29 cellular contexts compared by ENCODE assay signal in genomic region chr14:42510071-42510470, GRCh38.
"Had no signal": no experiment of that assay in that cellular context is flagged by ENCODE, and none has a peak within 500 bp of the region (broad histone marks: within the 10 kb centered on the region; RNA-seq: fewer than 3 reads in every experiment).

No MANE protein-coding gene starts in this region.

- H3K9me3 Mint-ChIP-seq: type B pancreatic cell had no signal

- H3K36me3 Mint-ChIP-seq: naive thymus-derived CD4-positive, alpha-beta T cell; stimulated activated memory B cell treated with anti-CD40 and anti-IgM and Interleukin-4, amounts not matched to agents 10 μg/mL and 1 μg/mL and 100 μg/mL, for 72 hours; type B pancreatic cell had no signal

- DNase-seq: naive thymus-derived CD4-positive, alpha-beta T cell; natural killer cell; nucleus accumbens; pancreas; right cardiac atrium; spleen; stimulated activated CD4-positive, alpha-beta T cell treated with anti-CD3 and anti-CD28 coated beads, Interleukin-12 subunit alpha, Interleukin-12 subunit beta, amount 100 ng/mL, for 4 hours; stimulated activated CD4-positive, alpha-beta T cell treated with anti-CD3 and anti-CD28 coated beads, Interleukin-1b, Interleukin-23, amount 100 ng/mL, for 48 hours; stimulated activated CD4-positive, alpha-beta T cell treated with anti-CD3 and anti-CD28 coated beads, Interleukin-4, amount 100 ng/mL, for 1 hour; stimulated activated CD4-positive, alpha-beta T cell treated with anti-CD3 and anti-CD28 coated beads, Interleukin-4, amount 100 ng/mL, for 4 hours; stimulated activated CD8-positive, alpha-beta memory T cell treated with anti-CD3 and anti-CD28 coated beads, Interleukin-4, amount 100 ng/mL, for 48 hours; stimulated activated naive CD4-positive, alpha-beta T cell; stimulated activated naive CD8-positive, alpha-beta T cell treated with anti-CD3 and anti-CD28 coated beads, Interleukin-15, amount 100 ng/mL, for 72 hours; stimulated activated naive CD8-positive, alpha-beta T cell treated with anti-CD3 and anti-CD28 coated beads, Interleukin-15, Interleukin-2, amounts not matched to agents 100 U/mL and 50 U/mL, for 24 hours; substantia nigra; testis; tibial artery; transverse colon; upper lobe of right lung had no signal

- H3K27me3 Mint-ChIP-seq: naive thymus-derived CD4-positive, alpha-beta T cell; stimulated activated memory B cell treated with anti-CD40 and anti-IgM and Interleukin-4, amounts not matched to agents 10 μg/mL and 1 μg/mL and 100 μg/mL, for 72 hours; stimulated activated naive CD8-positive, alpha-beta T cell treated with anti-CD3 and anti-CD28 coated beads, Interleukin-15, amount 100 ng/mL, for 72 hours; type B pancreatic cell had no signal

- H3K4me3 ChIP-seq: pancreas, prostate gland, skin epidermis, smooth muscle cell, spleen, suprapubic skin, testis, tibial artery, transverse colon, upper lobe of right lung, vagina had no signal

- FAIRE-seq: pancreas had no signal

- ATAC-seq: naive thymus-derived CD4-positive, alpha-beta T cell; natural killer cell; pancreas; right cardiac atrium; sciatic nerve; stimulated activated memory B cell treated with anti-CD40 and anti-IgM and Interleukin-4, amounts not matched to agents 10 μg/mL and 1 μg/mL and 100 μg/mL, for 72 hours; stimulated activated naive CD8-positive, alpha-beta T cell treated with anti-CD3 and anti-CD28 coated beads, Interleukin-15, amount 100 ng/mL, for 72 hours; stimulated activated naive CD8-positive, alpha-beta T cell treated with anti-CD3 and anti-CD28 coated beads, Interleukin-15, Interleukin-2, amounts not matched to agents 100 U/mL and 50 U/mL, for 24 hours; upper lobe of right lung had no signal

- H3K9me3 ChIP-seq: neutrophil, pancreas, prostate gland, suprapubic skin, testis, tibial artery, transverse colon, upper lobe of right lung, vagina had no signal

- H3K27ac Mint-ChIP-seq: naive thymus-derived CD4-positive, alpha-beta T cell; natural killer cell; nephron; stimulated activated memory B cell treated with anti-CD40 and anti-IgM and Interleukin-4, amounts not matched to agents 10 μg/mL and 1 μg/mL and 100 μg/mL, for 72 hours; stimulated activated naive CD8-positive, alpha-beta T cell treated with anti-CD3 and anti-CD28 coated beads, Interleukin-15, amount 100 ng/mL, for 72 hours; type B pancreatic cell had no signal

- H3K4me3 Mint-ChIP-seq: naive thymus-derived CD4-positive, alpha-beta T cell; natural killer cell; nephron; stimulated activated memory B cell treated with anti-CD40 and anti-IgM and Interleukin-4, amounts not matched to agents 10 μg/mL and 1 μg/mL and 100 μg/mL, for 72 hours; stimulated activated naive CD8-positive, alpha-beta T cell treated with anti-CD3 and anti-CD28 coated beads, Interleukin-15, amount 100 ng/mL, for 72 hours; type B pancreatic cell had no signal

- H3K27ac ChIP-seq: neutrophil, pancreas, prostate gland, skin epidermis, spleen, suprapubic skin, testis, tibial artery, transverse colon, upper lobe of right lung, vagina had no signal

- H3K36me3 ChIP-seq: neutrophil, pancreas, prostate gland, spleen, suprapubic skin, tibial artery, transverse colon, upper lobe of right lung, vagina had no signal

- H3K4me1 ChIP-seq: pancreas, prostate gland, spleen, suprapubic skin, testis, tibial artery, transverse colon, upper lobe of right lung, vagina had no signal

- H3K4me2 ChIP-seq: smooth muscle cell had no signal

- H3K4me1 Mint-ChIP-seq: naive thymus-derived CD4-positive, alpha-beta T cell; natural killer cell; nephron; stimulated activated naive CD8-positive, alpha-beta T cell treated with anti-CD3 and anti-CD28 coated beads, Interleukin-15, amount 100 ng/mL, for 72 hours had no signal

- H3K27me3 ChIP-seq: neutrophil, pancreas, spleen, suprapubic skin, testis, tibial artery, transverse colon, upper lobe of right lung, vagina had no signal
